In the genomic region with DNA sequence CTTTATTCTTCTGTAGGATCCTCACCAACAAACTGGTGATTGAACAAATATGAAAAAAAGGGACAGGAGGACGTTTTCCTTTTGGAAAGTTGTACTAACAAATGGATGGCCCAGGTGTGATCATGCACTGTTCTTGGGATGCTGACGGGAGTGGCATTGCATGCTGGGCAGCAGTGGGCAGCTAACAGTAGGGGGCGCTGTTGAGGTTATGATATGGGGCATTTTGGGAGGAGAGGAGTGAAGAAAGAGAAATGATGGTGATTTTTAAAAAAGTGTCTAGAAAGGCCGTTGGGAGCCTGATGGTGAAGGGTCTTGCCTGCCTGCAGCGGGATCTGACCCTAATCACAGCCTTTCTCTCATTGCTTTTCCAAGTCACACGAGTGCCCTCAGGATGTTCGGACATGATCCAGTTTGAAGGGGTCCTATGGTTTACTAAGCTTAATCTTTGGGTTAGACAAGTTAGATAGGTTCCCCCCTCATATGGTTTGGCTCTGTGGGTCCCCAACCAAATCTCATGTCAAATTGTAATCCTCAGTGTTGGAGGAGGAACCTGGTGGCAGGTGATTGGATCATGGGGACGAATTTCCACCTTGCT, we compare ENCODE assay signal across 9 cellular contexts. TPM values are rescaled to one million over a fixed set of nuclear protein-coding genes. Genes with fewer than 3 reads are reported as not detected.
DNase-seq lines count a peak whose midpoint lies in the region; ATAC-seq, FAIRE-seq and TF ChIP-seq lines count a peak whose summit lies in the region.
"Had no signal": no experiment of that assay in that cellular context is flagged by ENCODE, and none has a peak within 500 bp of the region (broad histone marks: within the 10 kb centered on the region; RNA-seq: fewer than 3 reads in every experiment).

No MANE protein-coding gene starts in this region.

- H3K27me3 ChIP-seq in DND-41 (ENCODE audit: insufficient read depth, low read length, poor library complexity) (no peaks in the 10 kb centered on the region), mesendoderm (ENCODE audit: insufficient read depth, low read length, poor library complexity) (no peaks in the 10 kb centered on the region)

- FAIRE-seq in H54 (lab: Jason Lieb, UNC): no peak

- TF ChIP-seq CTCF in DND-41 (IDR thresholded peaks at IDR 0.05; ENCODE audit: borderline replicate concordance, extremely low read depth, low read length, poor library complexity, severe bottlenecking): peak; percentile 74

- no peak overlapping the region for H3K18ac ChIP-seq in mesendoderm (ENCODE audit: low read length)

- H3K56ac ChIP-seq in mesendoderm (ENCODE audit: low read length): no peak overlapping the region

- H3K23ac ChIP-seq in mesendoderm (ENCODE audit: low read length): no peak overlapping the region

- peaks cover 5% of the 10 kb centered on the region for H3K9me3 ChIP-seq in DND-41 (ENCODE audit: insufficient read depth, low read length, severe bottlenecking)

- H3K4ac ChIP-seq in mesendoderm (ENCODE audit: low read depth, low read length): no peak overlapping the region

- no peak overlapping the region for H3K4me3 ChIP-seq in DND-41 (ENCODE audit: low read depth in 1 of 2, low read length in 2 of 2)
- H3K4me3 ChIP-seq in mesendoderm (ENCODE audit: low read length): no peak overlapping the region

- H4K5ac ChIP-seq in mesendoderm (ENCODE audit: low read length): no peak overlapping the region

- no peak overlapping the region for H2BK5ac ChIP-seq in mesendoderm (ENCODE audit: low read length)

- H3K27ac ChIP-seq in DND-41 (ENCODE audit: low read length) (no peak overlapping the region), mesendoderm (ENCODE audit: low read depth, low read length) (no peak overlapping the region)
- H3K27ac ChIP-seq: HL-60 had no signal

- H2BK15ac ChIP-seq in mesendoderm (replicated peaks; ENCODE audit: low read depth): no peak overlapping the region

- ATAC-seq in DND-41 (ENCODE audit: insufficient read depth, low read depth) (no peak), HG02852 (IDR thresholded peaks at IDR 0.05; ENCODE audit: unreplicated experiment) (no peak)

- H3K4me2 ChIP-seq in DND-41 (ENCODE audit: insufficient read depth, low read length): no peak overlapping the region
- H3K4me2 ChIP-seq in mesendoderm (ENCODE audit: low read length): no peak overlapping the region

- no CpG with 5 or more reads among the region's 8 CpGs for WGBS in mesendoderm (ENCODE audit: extremely low coverage, insufficient coverage, low lambda C conversion rate)

- H4K20me1 ChIP-seq in DND-41 (ENCODE audit: insufficient read depth, low read length): no peaks in the 10 kb centered on the region

- no peak overlapping the region for H4K8ac ChIP-seq in mesendoderm (ENCODE audit: low read depth, low read length)

- H3K4me1 ChIP-seq in DND-41 (ENCODE audit: insufficient read depth, low read length): no peaks in the 10 kb centered on the region
- H3K4me1 ChIP-seq in mesendoderm (ENCODE audit: control insufficient read depth, low read depth, low read length): peaks cover 14% of the 10 kb centered on the region

- no peak overlapping the region for H2AFZ ChIP-seq in DND-41 (ENCODE audit: low read depth, low read length)

- no peak overlapping the region for H2AK5ac ChIP-seq in mesendoderm (ENCODE audit: low read length)

- no peak for TF ChIP-seq POLR2A in H54 (IDR thresholded peaks at IDR 0.05; ENCODE audit: low read depth, low read length)

- H2BK120ac ChIP-seq in mesendoderm (ENCODE audit: low read depth, low read length): no peak overlapping the region

- peak; percentile 36 for DNase-seq in DND-41
- peak; percentile 58 for DNase-seq in OCI-M1 (lab: John Stamatoyannopoulos, UW)
- DNase-seq in activated naive CD4-positive, alpha-beta T cell treated with Interleukin-2 at 50 U/mL for 16 hours: peak; percentile 60
- DNase-seq in mesendoderm: peak; percentile 69
- DNase-seq in mesenteric fat pad (ENCODE audit: low spot score): no peak
- DNase-seq in H54 (ENCODE audit: insufficient read length, low spot score): no peak
- no peak for DNase-seq in cortex of kidney (lab: John Stamatoyannopoulos, UW)

- H3K79me2 ChIP-seq in DND-41 (ENCODE audit: insufficient read depth, low read length) (no peaks in the 10 kb centered on the region), mesendoderm (ENCODE audit: control insufficient read depth, insufficient read depth, low read length) (no peaks in the 10 kb centered on the region)

- H3K36me3 ChIP-seq in DND-41 (ENCODE audit: insufficient read depth, low read length) (no peaks in the 10 kb centered on the region), mesendoderm (ENCODE audit: control insufficient read depth, insufficient read depth, low read length) (no peaks in the 10 kb centered on the region)

- no peaks in the 10 kb centered on the region for H3K79me1 ChIP-seq in mesendoderm (ENCODE audit: low read length)

- H3K9ac ChIP-seq in DND-41 (ENCODE audit: low read depth, low read length) (no peak overlapping the region), mesendoderm (ENCODE audit: low read length) (no peak overlapping the region)

RNA-seq across cellular contexts. Expression of a gene that starts 46.2 kb away (rescaled TPM):
- 2.3 TPM for polyA plus RNA-seq in mesendoderm (2013, experiment 1 of 2)
- polyA plus RNA-seq in mesendoderm (2013, experiment 2 of 2): 2.1 TPM
- 1.00 TPM for total RNA-seq in mesenteric fat pad

Comparison
In these comparisons a context has a peak if more than half of its experiments do, and no peak if none do; other contexts are left out.
1. DNase-seq: peak in DND-41 (single experiment), OCI-M1 (single experiment), activated naive CD4-positive, alpha-beta T cell treated with Interleukin-2 at 50 U/mL for 16 hours (single experiment) and mesendoderm (single experiment); none in mesenteric fat pad (single experiment), H54 (single experiment) and cortex of kidney (single experiment).